ENCODE assay signal across 3 cellular contexts in the genomic region with DNA sequence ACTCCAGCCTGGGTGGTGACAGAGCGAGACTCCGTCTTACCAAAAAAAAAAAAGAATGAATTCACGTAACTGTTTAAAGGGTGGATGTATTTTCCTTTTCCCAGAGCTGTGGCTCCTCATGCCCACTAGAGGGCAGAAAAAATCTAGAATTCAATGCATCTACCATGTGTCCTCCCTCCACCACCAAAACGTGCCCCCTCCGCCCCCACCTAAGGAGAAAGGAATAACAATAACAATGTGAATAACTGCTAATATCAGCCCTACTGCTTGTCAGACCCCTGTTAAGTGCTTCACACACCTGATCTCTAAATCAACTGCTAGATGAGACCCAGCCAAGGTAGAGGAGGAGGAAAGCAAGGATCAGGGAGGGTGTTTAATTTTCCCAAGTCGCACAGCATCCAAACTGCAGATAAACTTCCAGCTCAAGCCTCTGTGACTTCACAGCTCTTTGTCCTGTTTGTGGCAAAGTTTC.
TF ChIP-seq lines count a peak whose summit lies in the region.

No MANE protein-coding gene starts in this region.

TF ChIP-seq in HCT116, 20 proteins besides CTCF, POLR2A, EP300 and RAD21:
- TF ChIP-seq EGR1 (IDR thresholded peaks at IDR 0.05; ENCODE audit: low read depth) (peak; percentile 42; the same call in 1 of the 2 replicates), FOSL1 (IDR thresholded peaks at IDR 0.05; ENCODE audit: low read depth) (no peak), CBX3 (IDR thresholded peaks at IDR 0.05; ENCODE audit: low read depth) (peak; percentile 40; the same call in 1 of the 2 replicates), ZNF274 (IDR thresholded peaks at IDR 0.05; ENCODE audit: low read depth, low read length) (no peak), POLR2AphosphoS5 (IDR thresholded peaks at IDR 0.05; ENCODE audit: low read depth, low read length) (no peak), MAX (IDR thresholded peaks at IDR 0.05) (peak; percentile 53; the same call in 1 of the 2 replicates), ELF1 (IDR thresholded peaks at IDR 0.05; ENCODE audit: borderline replicate concordance, low read depth) (no peak), SP1 (IDR thresholded peaks at IDR 0.05; ENCODE audit: low read depth) (no peak), SIN3A (IDR thresholded peaks at IDR 0.05; ENCODE audit: low read depth) (no peak), CEBPB (IDR thresholded peaks at IDR 0.05; ENCODE audit: low read depth) (no peak), ZFX (IDR thresholded peaks at IDR 0.05) (no peak), EZH2 (IDR thresholded peaks at IDR 0.05) (no peak), SRF (IDR thresholded peaks at IDR 0.05; ENCODE audit: low read depth) (no peak), JUND (IDR thresholded peaks at IDR 0.05) (no peak)
- TF ChIP-seq, protein P1, sequence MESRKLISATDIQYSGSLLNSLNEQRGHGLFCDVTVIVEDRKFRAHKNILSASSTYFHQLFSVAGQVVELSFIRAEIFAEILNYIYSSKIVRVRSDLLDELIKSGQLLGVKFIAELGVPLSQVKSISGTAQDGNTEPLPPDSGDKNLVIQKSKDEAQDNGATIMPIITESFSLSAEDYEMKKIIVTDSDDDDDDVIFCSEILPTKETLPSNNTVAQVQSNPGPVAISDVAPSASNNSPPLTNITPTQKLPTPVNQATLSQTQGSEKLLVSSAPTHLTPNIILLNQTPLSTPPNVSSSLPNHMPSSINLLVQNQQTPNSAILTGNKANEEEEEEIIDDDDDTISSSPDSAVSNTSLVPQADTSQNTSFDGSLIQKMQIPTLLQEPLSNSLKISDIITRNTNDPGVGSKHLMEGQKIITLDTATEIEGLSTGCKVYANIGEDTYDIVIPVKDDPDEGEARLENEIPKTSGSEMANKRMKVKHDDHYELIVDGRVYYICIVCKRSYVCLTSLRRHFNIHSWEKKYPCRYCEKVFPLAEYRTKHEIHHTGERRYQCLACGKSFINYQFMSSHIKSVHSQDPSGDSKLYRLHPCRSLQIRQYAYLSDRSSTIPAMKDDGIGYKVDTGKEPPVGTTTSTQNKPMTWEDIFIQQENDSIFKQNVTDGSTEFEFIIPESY (IDR thresholded peaks at IDR 0.05; ENCODE audit: extremely low read depth, insufficient replicate concordance, low read length): no peak
- TF ChIP-seq, protein P2, sequence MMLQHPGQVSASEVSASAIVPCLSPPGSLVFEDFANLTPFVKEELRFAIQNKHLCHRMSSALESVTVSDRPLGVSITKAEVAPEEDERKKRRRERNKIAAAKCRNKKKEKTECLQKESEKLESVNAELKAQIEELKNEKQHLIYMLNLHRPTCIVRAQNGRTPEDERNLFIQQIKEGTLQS (IDR thresholded peaks at IDR 0.05): no peak

TF ChIP-seq in SK-N-SH treated with all-trans-retinoic acid at 6 μM for 48 hours, 23 proteins besides CTCF, POLR2A, EP300 and RAD21:
- TF ChIP-seq BACH2 (CRISPR knock-in tag; IDR thresholded peaks at IDR 0.05; ENCODE audit: borderline replicate concordance) (no peak), ZNF70 (CRISPR knock-in tag; IDR thresholded peaks at IDR 0.05) (peak; percentile 30; the same call in 1 of the 2 replicates)
- TF ChIP-seq, protein P3, sequence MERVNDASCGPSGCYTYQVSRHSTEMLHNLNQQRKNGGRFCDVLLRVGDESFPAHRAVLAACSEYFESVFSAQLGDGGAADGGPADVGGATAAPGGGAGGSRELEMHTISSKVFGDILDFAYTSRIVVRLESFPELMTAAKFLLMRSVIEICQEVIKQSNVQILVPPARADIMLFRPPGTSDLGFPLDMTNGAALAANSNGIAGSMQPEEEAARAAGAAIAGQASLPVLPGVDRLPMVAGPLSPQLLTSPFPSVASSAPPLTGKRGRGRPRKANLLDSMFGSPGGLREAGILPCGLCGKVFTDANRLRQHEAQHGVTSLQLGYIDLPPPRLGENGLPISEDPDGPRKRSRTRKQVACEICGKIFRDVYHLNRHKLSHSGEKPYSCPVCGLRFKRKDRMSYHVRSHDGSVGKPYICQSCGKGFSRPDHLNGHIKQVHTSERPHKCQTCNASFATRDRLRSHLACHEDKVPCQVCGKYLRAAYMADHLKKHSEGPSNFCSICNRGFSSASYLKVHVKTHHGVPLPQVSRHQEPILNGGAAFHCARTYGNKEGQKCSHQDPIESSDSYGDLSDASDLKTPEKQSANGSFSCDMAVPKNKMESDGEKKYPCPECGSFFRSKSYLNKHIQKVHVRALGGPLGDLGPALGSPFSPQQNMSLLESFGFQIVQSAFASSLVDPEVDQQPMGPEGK (CRISPR knock-in tag; IDR thresholded peaks at IDR 0.05; ENCODE audit: borderline replicate concordance): peak; percentile 80; the same call in 1 of the 2 replicates

TF ChIP-seq in H1, 55 proteins besides CTCF, POLR2A, EP300 and RAD21:
- TF ChIP-seq TAF7 (optimal IDR thresholded peaks at IDR 0.05; ENCODE audit: borderline replicate concordance, low read depth, low read length) (no peak), KDM1A (IDR thresholded peaks at IDR 0.05; ENCODE audit: borderline replicate concordance, low read length) (peak; percentile 77; the same call in 1 of the 2 replicates), NANOG (IDR thresholded peaks at IDR 0.05; ENCODE audit: insufficient read depth, low read depth, low read length, poor library complexity, severe bottlenecking) (no peak), MAX (IDR thresholded peaks at IDR 0.05) (peak; percentile 33; the same call in 1 of the 2 replicates), CEBPB (IDR thresholded peaks at IDR 0.05; ENCODE audit: low read depth, low read length) (no peak), FOSL1 (IDR thresholded peaks at IDR 0.05; ENCODE audit: insufficient read depth, low read depth, low read length) (no peak), HDAC6 (IDR thresholded peaks at IDR 0.05; ENCODE audit: low read depth, low read length) (no peak)
- TF ChIP-seq, protein P4, sequence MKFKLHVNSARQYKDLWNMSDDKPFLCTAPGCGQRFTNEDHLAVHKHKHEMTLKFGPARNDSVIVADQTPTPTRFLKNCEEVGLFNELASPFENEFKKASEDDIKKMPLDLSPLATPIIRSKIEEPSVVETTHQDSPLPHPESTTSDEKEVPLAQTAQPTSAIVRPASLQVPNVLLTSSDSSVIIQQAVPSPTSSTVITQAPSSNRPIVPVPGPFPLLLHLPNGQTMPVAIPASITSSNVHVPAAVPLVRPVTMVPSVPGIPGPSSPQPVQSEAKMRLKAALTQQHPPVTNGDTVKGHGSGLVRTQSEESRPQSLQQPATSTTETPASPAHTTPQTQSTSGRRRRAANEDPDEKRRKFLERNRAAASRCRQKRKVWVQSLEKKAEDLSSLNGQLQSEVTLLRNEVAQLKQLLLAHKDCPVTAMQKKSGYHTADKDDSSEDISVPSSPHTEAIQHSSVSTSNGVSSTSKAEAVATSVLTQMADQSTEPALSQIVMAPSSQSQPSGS (IDR thresholded peaks at IDR 0.05; ENCODE audit: low read length): no peak
TF ChIP-seq in H1: peak in this region for 2.
